Comparison of ENCODE assay signal across 1 cellular context in genomic region chr6:150267686-150268561, GRCh38.
TF ChIP-seq lines count a peak whose summit lies in the region.

No MANE protein-coding gene starts in this region.

TF ChIP-seq in K562, 482 proteins besides CTCF, POLR2A, EP300 and RAD21 (continued from another document and continues in another):
- TF ChIP-seq MYC (IDR thresholded peaks at IDR 0.05; ENCODE audit: low read depth, low read length) (peak; percentile 48; the same call in 1 of the 2 replicates), MYC (CRISPR knock-in tag; IDR thresholded peaks at IDR 0.05; ENCODE audit: borderline replicate concordance, low read depth) (peak; percentile 69; the same call in 1 of the 2 replicates), RBM17 (IDR thresholded peaks at IDR 0.05; ENCODE audit: borderline replicate concordance, low read depth, low read length) (no peak), KLF10 (CRISPR knock-in tag; IDR thresholded peaks at IDR 0.05) (no peak), RNF219 (CRISPR knock-in tag; IDR thresholded peaks at IDR 0.05) (no peak), THRAP3 (IDR thresholded peaks at IDR 0.05; ENCODE audit: borderline replicate concordance) (no peak), FIP1L1 (IDR thresholded peaks at IDR 0.05; ENCODE audit: low read depth, low read length, poor library complexity, severe bottlenecking) (no peak), SRSF7 (optimal IDR thresholded peaks at IDR 0.05; ENCODE audit: low read depth, low read length) (no peak), PML (IDR thresholded peaks at IDR 0.05; ENCODE audit: low read length) (no peak; the same call in 1 of the 2 replicates), ZNF277 (CRISPR knock-in tag; IDR thresholded peaks at IDR 0.05; ENCODE audit: borderline replicate concordance) (no peak), CREM (IDR thresholded peaks at IDR 0.05; ENCODE audit: low read depth) (peak; percentile 75), RB1 (IDR thresholded peaks at IDR 0.05; ENCODE audit: low read depth) (no peak), MITF (IDR thresholded peaks at IDR 0.05) (no peak), CBX8 (IDR thresholded peaks at IDR 0.05; ENCODE audit: borderline replicate concordance, extremely low read depth, low read depth, low read length, poor library complexity, severe bottlenecking) (no peak), ZNF175 (CRISPR knock-in tag; IDR thresholded peaks at IDR 0.05; ENCODE audit: low read depth) (peak; percentile 79; the same call in 1 of the 2 replicates), ZNF121 (CRISPR knock-in tag; conservative IDR thresholded peaks at IDR 0.05) (no peak), E2F6 (IDR thresholded peaks at IDR 0.05; ENCODE audit: borderline replicate concordance in 1 of 2, extremely low read depth in 1 of 2, insufficient read depth in 1 of 2, insufficient read length in 1 of 2, low read depth in 1 of 2, low read length in 1 of 2, poor library complexity in 1 of 2, severe bottlenecking in 1 of 2) (peak in 1 of 2 experiments; percentile 25), ZBTB7A (IDR thresholded peaks at IDR 0.05; ENCODE audit: borderline replicate concordance, control insufficient read depth, low read depth, low read length) (no peak), JUND (IDR thresholded peaks at IDR 0.05; ENCODE audit: borderline replicate concordance, low read depth, low read length) (peak; percentile 73), JUND (tag; IDR thresholded peaks at IDR 0.05; ENCODE audit: borderline replicate concordance, low read depth, low read length) (peak; percentile 37; the same call in 2 of the 3 replicates), PHF21A (IDR thresholded peaks at IDR 0.05; ENCODE audit: borderline replicate concordance, low read depth) (no peak), HMGXB4 (CRISPR knock-in tag; IDR thresholded peaks at IDR 0.05) (no peak), ZBTB8A (IDR thresholded peaks at IDR 0.05; ENCODE audit: partially characterized antibody) (no peak), ZBTB33 (CRISPR knock-in tag; IDR thresholded peaks at IDR 0.05) (0 out of 2 replicates have a peak, but pooled peaks have one; percentile 12), ZNF780A (CRISPR knock-in tag; IDR thresholded peaks at IDR 0.05) (no peak), SIN3A (IDR thresholded peaks at IDR 0.05; ENCODE audit: borderline replicate concordance in 2 of 2, control insufficient read depth in 1 of 2, low read depth in 2 of 2, low read length in 2 of 2) (no peak), NCOA2 (IDR thresholded peaks at IDR 0.05; ENCODE audit: partially characterized antibody in 2 of 2) (no peak), NR2F6 (CRISPR knock-in tag; IDR thresholded peaks at IDR 0.05) (no peak), NCOA4 (IDR thresholded peaks at IDR 0.05; ENCODE audit: partially characterized antibody) (no peak), NR2C2 (CRISPR knock-in tag; IDR thresholded peaks at IDR 0.05) (no peak), NR2C2 (tag; IDR thresholded peaks at IDR 0.05) (peak; percentile 40; the same call in 1 of the 2 replicates), TCF3 (CRISPR knock-in tag; IDR thresholded peaks at IDR 0.05) (peak; percentile 74), ID3 (CRISPR knock-in tag; IDR thresholded peaks at IDR 0.05) (no peak), ID3 (tag; IDR thresholded peaks at IDR 0.05) (no peak), CHD7 (IDR thresholded peaks at IDR 0.05; ENCODE audit: low read depth, low read length) (no peak)
